Comparison of ENCODE assay signal across 18 cellular contexts in the genomic region with DNA sequence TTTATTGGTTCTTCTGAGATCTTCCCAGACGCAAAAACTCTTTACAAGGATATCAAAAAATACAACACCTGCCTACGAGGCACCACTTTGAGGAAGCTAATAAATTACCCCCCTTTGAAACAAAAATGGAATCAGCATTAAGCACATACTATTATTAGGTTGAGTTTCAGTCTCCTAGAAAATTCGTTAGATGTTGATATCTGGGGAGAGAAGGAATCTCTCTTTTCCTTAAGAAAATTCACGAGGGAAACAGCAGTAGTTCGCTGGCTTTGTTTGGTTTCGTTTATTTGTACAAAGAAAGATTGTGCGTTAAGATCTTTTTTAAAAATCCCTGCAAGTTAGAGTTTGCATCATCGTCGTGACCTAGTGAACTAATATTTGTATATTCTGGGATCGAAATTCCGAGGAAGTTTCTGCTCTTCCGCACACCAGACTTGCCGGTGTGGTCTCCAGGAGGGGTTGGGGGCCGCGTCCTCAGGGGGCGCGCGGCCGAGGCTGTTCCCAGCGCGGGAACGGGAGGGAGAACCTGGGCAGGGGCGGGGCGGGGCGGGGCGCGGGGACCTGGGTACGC. TPM values are rescaled to one million over a fixed set of nuclear protein-coding genes. Genes with fewer than 3 reads are reported as not detected.
DNase-seq lines count a peak whose midpoint lies in the region; TF ChIP-seq lines count a peak whose summit lies in the region.
"Had no signal": no experiment of that assay in that cellular context is flagged by ENCODE, and none has a peak within 500 bp of the region (broad histone marks: within the 10 kb centered on the region; RNA-seq: fewer than 3 reads in every experiment).

No MANE protein-coding gene starts in this region.

- H3K27ac ChIP-seq in SK-N-MC (no peak overlapping the region), neural cell (ENCODE audit: low read length) (no peak overlapping the region)
- H3K27ac ChIP-seq: BLaER1, heart left ventricle, RWPE1 had no signal

- DNase-seq in NCI-H1436 (lab: John Stamatoyannopoulos, UW) (peak; percentile 41), NCI-H1436 treated with DMSO at 0.1 percent for 48 hours (lab: John Stamatoyannopoulos, UW) (no peak), NCI-H1092 treated with DMSO at 0.1 percent for 48 hours (lab: John Stamatoyannopoulos, UW) (peak; percentile 80), SK-N-MC (ENCODE audit: low read depth, low spot score) (no peak), hepatic stellate cell (ENCODE audit: low spot score) (no peak), DMS53 treated with DMSO at 0.1 percent for 48 hours (lab: John Stamatoyannopoulos, UW; ENCODE audit: unreplicated experiment) (no peak)
- DNase-seq in activated CD4-positive, CD25-positive, alpha-beta regulatory T cell treated with anti-CD3 and anti-CD28 coated beads, Interleukin-2, amount 50 U/mL, for 72 hours, result no peak
- DNase-seq: 8988T; activated CD4-positive, alpha-beta T cell treated with anti-CD3 and anti-CD28 coated beads, Interleukin-2, amount 50 U/mL, for 1 hour; activated naive CD4-positive, alpha-beta T cell; aorta; heart left ventricle; stimulated activated CD4-positive, alpha-beta T cell treated with anti-CD3 and anti-CD28 coated beads, Interleukin-4, amount 100 ng/mL, for 4 hours; substantia nigra had no signal

- H3K9me3 ChIP-seq in SK-N-MC (ENCODE audit: low read depth, low read length) (no peaks in the 10 kb centered on the region), neural cell (ENCODE audit: low read length) (peaks cover 4% of the 10 kb centered on the region)
- H3K9me3 ChIP-seq: heart left ventricle had no signal

- no peaks in the 10 kb centered on the region for H3F3A ChIP-seq in neural cell (ENCODE audit: insufficient read depth, low read length, poor library complexity, severe bottlenecking)

- H3K4me3 ChIP-seq in SK-N-MC (peak overlapping the region; percentile 59), neural cell (ENCODE audit: low read length) (no peak overlapping the region)
- H3K4me3 ChIP-seq: BLaER1, heart left ventricle had no signal

- no peak for TF ChIP-seq CTCF in neural cell (IDR thresholded peaks at IDR 0.05; ENCODE audit: poor library complexity, severe bottlenecking)

- peaks cover 100% of the 10 kb centered on the region for H3K27me3 ChIP-seq in neural cell (ENCODE audit: insufficient read depth, low read depth, low read length)

- TF ChIP-seq EP300 in neural cell (conservative IDR thresholded peaks at IDR 0.05; ENCODE audit: poor library complexity, severe bottlenecking), result no peak

- no peak for TF ChIP-seq RAD21 in neural cell (conservative IDR thresholded peaks at IDR 0.05)

- H4K20me1 ChIP-seq in neural cell (ENCODE audit: insufficient read depth), result no peaks in the 10 kb centered on the region
- H4K20me1 ChIP-seq: BLaER1 had no signal

- no peaks in the 10 kb centered on the region for H3K36me3 ChIP-seq in SK-N-MC (ENCODE audit: insufficient read depth, low read length)
- no peaks in the 10 kb centered on the region for H3K36me3 ChIP-seq in neural cell (ENCODE audit: insufficient read depth, low read length)
- H3K36me3 ChIP-seq: BLaER1, heart left ventricle had no signal

- no peak overlapping the region for H3K9ac ChIP-seq in SK-N-MC (ENCODE audit: insufficient read length)
- H3K9ac ChIP-seq in neural cell (ENCODE audit: low read length), result no peak overlapping the region
- H3K9ac ChIP-seq: BLaER1 had no signal

- H3K9me2 ChIP-seq in neural cell (ENCODE audit: insufficient read depth, low read length), result no peaks in the 10 kb centered on the region

- H3K79me2 ChIP-seq in neural cell (replicated peaks; ENCODE audit: insufficient read depth, low read length), result no peaks in the 10 kb centered on the region

- no peak overlapping the region for H3K4me2 ChIP-seq in neural cell (ENCODE audit: low read length)
- H3K4me2 ChIP-seq: BLaER1 had no signal

- H2AFZ ChIP-seq in neural cell (ENCODE audit: low read depth, low read length), result no peak overlapping the region

TF ChIP-seq in neural cell, 6 proteins besides CTCF, POLR2A, EP300 and RAD21:
- peak; percentile 62 for TF ChIP-seq POLR2AphosphoS5 (IDR thresholded peaks at IDR 0.05)
- no peak for TF ChIP-seq MXI1 (conservative IDR thresholded peaks at IDR 0.05; ENCODE audit: poor library complexity, severe bottlenecking)
- TF ChIP-seq TAF1 (IDR thresholded peaks at IDR 0.05; ENCODE audit: low read depth), result no peak

RNA-seq across cellular contexts. Expression of a gene that starts 12.1 kb away (rescaled TPM):
- 1.5 and 5.0 TPM in 2 replicates for polyA plus RNA-seq in neural cell
- polyA minus RNA-seq in neural cell, result 1.5 and 1.7 TPM in 2 replicates
- polyA plus RNA-seq: heart left ventricle, keratinocyte had no signal

Comparison
In these comparisons a context has a peak if more than half of its experiments do, and no peak if none do; other contexts are left out.
1. DNase-seq: peak in NCI-H1436 (single experiment) and NCI-H1092 treated with DMSO at 0.1 percent for 48 hours (single experiment); none in NCI-H1436 treated with DMSO at 0.1 percent for 48 hours (single experiment), SK-N-MC (single experiment), activated CD4-positive, CD25-positive, alpha-beta regulatory T cell treated with anti-CD3 and anti-CD28 coated beads, Interleukin-2, amount 50 U/mL, for 72 hours (single experiment), hepatic stellate cell (single experiment) and DMS53 treated with DMSO at 0.1 percent for 48 hours (single experiment).